In genomic region chr19:17389957-17390664, GRCh38 we compare ENCODE assay signal across 8 cellular contexts. TPM values are rescaled to one million over a fixed set of nuclear protein-coding genes. Genes with fewer than 3 reads are reported as not detected.
DNase-seq lines count a peak whose midpoint lies in the region; ATAC-seq and TF ChIP-seq lines count a peak whose summit lies in the region.

No MANE protein-coding gene starts in this region.

- TF ChIP-seq CTCF in heart left ventricle (IDR thresholded peaks at IDR 0.05) (peak in 2 of 12 donors; percentile 12 to 13), astrocyte of the cerebellum (IDR thresholded peaks at IDR 0.05; ENCODE audit: low read depth, low read length, missing control alignments) (peak; percentile 12), upper lobe of right lung (IDR thresholded peaks at IDR 0.05) (no peak)

- in situ Hi-C loops in astrocyte of the cerebellum (cut with HindIII; ENCODE audit: low sequenced_read_pairs), result no loop called here

- H3K4me1 ChIP-seq in heart left ventricle (peaks cover 2 to 41% (median 17%) of the 10 kb centered on the region in 12 donors), upper lobe of right lung (peaks cover 12% of the 10 kb centered on the region)

- DNase-seq in heart left ventricle (peak in 1 of 5 donors; percentile 66), cardiac septum (ENCODE audit: low spot score) (no peak), astrocyte of the cerebellum (ENCODE audit: low read depth) (no peak), left kidney (ENCODE audit: low read depth, low spot score) (peak; percentile 67), upper lobe of right lung (no peak)

- H3K27me3 ChIP-seq in heart left ventricle (peaks cover 0 to 16% (median 7%) of the 10 kb centered on the region in 9 donors), upper lobe of right lung (peaks cover 5% of the 10 kb centered on the region)

- H3K36me3 ChIP-seq in heart left ventricle, result no peaks in the 10 kb centered on the region
- no peaks in the 10 kb centered on the region for H3K36me3 ChIP-seq in upper lobe of right lung

- no peak for TF ChIP-seq POLR2A in heart left ventricle (IDR thresholded peaks at IDR 0.05)

- ATAC-seq in heart left ventricle (peak in 1 of 4 donors; percentile 2), upper lobe of right lung (no peak), GM18861 (IDR thresholded peaks at IDR 0.05; ENCODE audit: unreplicated experiment) (no peak), HG02973 (IDR thresholded peaks at IDR 0.05; ENCODE audit: unreplicated experiment) (no peak)
- ATAC-seq in activated CD4-positive, CD25-positive, alpha-beta regulatory T cell treated with anti-CD3 and anti-CD28 coated beads, Interleukin-2, amount 50 U/mL, for 24 hours, result no peak

- intact Hi-C loops in heart left ventricle (cut with DNase I) (loop anchor here in 9 of 10 donors (1.0 to 10.0 kb wide), 6 partner anchors 44 to 98 kb away; partner anchors contain the start of gene NXNL1 (in 2 of the 9)), cardiac septum (cut with DNase I) (loop anchor here (5.0 kb wide), 1 partner anchor 77 kb away; no protein-coding TSS in a partner anchor), upper lobe of right lung (cut with DNase I) (loop anchor here (5.0 to 10.0 kb wide), 2 partner anchors 43 to 65 kb away; no protein-coding TSS in a partner anchor)

- H3K4me3 ChIP-seq in heart left ventricle (peak overlapping the region; percentile 8 to 70 (median 50)), astrocyte of the cerebellum (ENCODE audit: low read depth, low read length) (peak overlapping the region; percentile 61), upper lobe of right lung (peak overlapping the region; percentile 51)

- WGBS in heart left ventricle, 4 donors, result 8 to 11% (median 9%) methylated on average over 27 to 37 of the region's 37 CpGs

- H3K9me3 ChIP-seq in heart left ventricle (peaks cover 0 to 15% (median 2%) of the 10 kb centered on the region in 12 donors), upper lobe of right lung (no peaks in the 10 kb centered on the region)

- H3K27ac ChIP-seq in heart left ventricle (peak overlapping the region in 3 of 12 donors; percentile 7 to 28 (median 7)), upper lobe of right lung (no peak overlapping the region)

RNA-seq across cellular contexts. Expression of gene CCDC194, which starts 3.9 kb away (rescaled TPM):
- total RNA-seq in heart left ventricle (under 1 TPM in 2 of 9 donors, not detected in 7; 0.37 to 0.53 TPM), cardiac septum (0.40 TPM), upper lobe of right lung (2.0 TPM)
- under 1 TPM in 1 of 2 donors, not detected in 1; 0.23 TPM for polyA plus RNA-seq in heart left ventricle

RNA-seq across cellular contexts. Expression of gene PLVAP, which starts 13.0 kb away (rescaled TPM):
- total RNA-seq in heart left ventricle, result 10 to 100 TPM in 4 of 9 donors, 1 to 10 TPM in 5; 7.1 to 52.8 (median 9.5) TPM
- polyA plus RNA-seq in heart left ventricle, result 10 to 100 TPM; 26.4 to 50.1 TPM
- total RNA-seq in cardiac septum, result 32.8 TPM
- 174 TPM for total RNA-seq in upper lobe of right lung

RNA-seq across cellular contexts. Expression of gene BST2, which starts 15.3 kb away (rescaled TPM):
- total RNA-seq in heart left ventricle (100 to 1,000 TPM in 1 of 9 donors, 10 to 100 TPM in 8; 28.6 to 116 (median 49.4) TPM), cardiac septum (29.8 TPM), upper lobe of right lung (133 TPM)
- 10 to 100 TPM; 37.1 to 64.1 TPM for polyA plus RNA-seq in heart left ventricle

RNA-seq across cellular contexts. Expression of gene MVB12A, which starts 29.7 kb away (rescaled TPM):
- total RNA-seq in heart left ventricle, result 10 to 100 TPM; 11.8 to 41.5 (median 18.5) TPM
- polyA plus RNA-seq in heart left ventricle, result 10 to 100 TPM; 30.7 to 46.5 TPM
- 14.3 TPM for total RNA-seq in cardiac septum
- total RNA-seq in upper lobe of right lung, result 36.3 TPM

RNA-seq across cellular contexts. Expression of gene GTPBP3, which starts 52.8 kb away (rescaled TPM):
- total RNA-seq in heart left ventricle, result 10 to 100 TPM in 7 of 9 donors, 1 to 10 TPM in 2; 6.3 to 20.1 (median 11.3) TPM
- 10 to 100 TPM in 1 of 2 donors, 1 to 10 TPM in 1; 8.9 to 13.0 TPM for polyA plus RNA-seq in heart left ventricle
- total RNA-seq in cardiac septum, result 9.8 TPM
- total RNA-seq in upper lobe of right lung, result 17.7 TPM
